In the genomic region with DNA sequence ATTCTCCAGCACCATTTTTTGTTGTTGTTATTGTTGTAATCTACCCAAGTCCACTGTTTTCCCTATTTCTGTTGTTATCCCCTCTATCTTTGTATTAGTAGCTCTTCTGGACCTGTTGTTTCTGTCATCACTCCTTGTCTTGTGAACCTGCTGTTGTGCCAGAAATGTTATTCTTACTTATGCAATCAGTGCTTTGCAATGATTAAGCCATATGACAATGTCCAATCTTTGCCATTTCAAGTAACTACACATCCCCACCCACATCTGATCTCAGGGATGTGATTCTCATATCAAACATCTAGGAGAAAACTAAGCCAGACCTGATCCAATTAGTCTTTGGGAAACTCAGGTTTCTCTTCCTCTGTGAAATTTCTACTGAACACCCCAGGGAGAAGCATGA, we compare ENCODE assay signal across 8 cellular contexts.
"Had no signal": no experiment of that assay in that cellular context is flagged by ENCODE, and none has a peak within 500 bp of the region (broad histone marks: within the 10 kb centered on the region; RNA-seq: fewer than 3 reads in every experiment).

No MANE protein-coding gene starts in this region.

- H3K9me3 ChIP-seq: HAP-1 had no signal

- H3K27me3 Mint-ChIP-seq: IgD-negative memory B cell had no signal

- H3K4me1 Mint-ChIP-seq: IgD-negative memory B cell had no signal

- H3K4me3 Mint-ChIP-seq: HFFc6, IgD-negative memory B cell had no signal

- H3K4me3 ChIP-seq: GM23248, HAP-1 had no signal

- H3K27ac Mint-ChIP-seq: HFFc6, IgD-negative memory B cell had no signal

- H2AFZ ChIP-seq: GM23248 had no signal

- DNase-seq: GM23248, GOT3, H7, HFFc6 had no signal

- H3K36me3 Mint-ChIP-seq: IgD-negative memory B cell had no signal

- H3K27ac ChIP-seq: GM23248, HL-60 had no signal

- FAIRE-seq: HepG2 had no signal

- H3K4me1 ChIP-seq: HAP-1 had no signal

- H3K36me3 ChIP-seq: HAP-1 had no signal
